8 cellular contexts compared by ENCODE assay signal in genomic region chr11:69642913-69643632, GRCh38. TPM values are rescaled to one million over a fixed set of nuclear protein-coding genes. Genes with fewer than 3 reads are reported as not detected.
DNase-seq lines count a peak whose midpoint lies in the region; ATAC-seq, FAIRE-seq and TF ChIP-seq lines count a peak whose summit lies in the region.

No MANE protein-coding gene starts in this region.

- 0 out of 2 replicates have a peak, but pooled peaks have one; percentile 9 for TF ChIP-seq POLR2A in H54 (IDR thresholded peaks at IDR 0.05; ENCODE audit: low read depth, low read length)

- peak overlapping the region; percentile 89 for H3K27ac Mint-ChIP-seq in Calu3 (ENCODE audit: unreplicated experiment)

- peak overlapping the region; percentile 88 for H3K4me3 Mint-ChIP-seq in Calu3 (ENCODE audit: low read depth, unreplicated experiment)

- peaks cover 8% of the 10 kb centered on the region for H3K4me1 Mint-ChIP-seq in Calu3 (ENCODE audit: low read depth, unreplicated experiment)

- no peaks in the 10 kb centered on the region for H3K27me3 Mint-ChIP-seq in Calu3 (ENCODE audit: unreplicated experiment)

- CTCF ChIA-PET in Calu3 (lab: Charles Lee), result interaction anchor here (0.6 to 2.5 kb wide), 3 partner anchors 512 to 653 kb away, joined by 3 to 23 read pairs (median 5); no protein-coding TSS in a partner anchor

- peak; percentile 84 for DNase-seq in Calu3
- peak; percentile 53 for DNase-seq in H54 (ENCODE audit: insufficient read length, low spot score)
- DNase-seq in NCI-H2196 (lab: John Stamatoyannopoulos, UW; ENCODE audit: unreplicated experiment), result peak; percentile 80
- DNase-seq in activated CD4-positive, alpha-beta T cell treated with anti-CD3 and anti-CD28 coated beads for 1 hour, result peak; percentile 71
- peak; percentile 80 for DNase-seq in cerebellum (ENCODE audit: low spot score)
- DNase-seq in left colon, result peak; percentile 52 to 84
- DNase-seq in stimulated activated CD4-positive, alpha-beta T cell treated with anti-CD3 and anti-CD28 coated beads, Interleukin-1b, Interleukin-23, amount 100 ng/mL, for 1 hour (ENCODE audit: low read depth in 2 of 2), result peak; percentile 45 to 71

- no peak for FAIRE-seq in H54 (lab: Jason Lieb, UNC)

- peak; percentile 92 for TF ChIP-seq CTCF in Calu3 (IDR thresholded peaks at IDR 0.05; ENCODE audit: unreplicated experiment)

- peak; percentile 56 for ATAC-seq in left colon
- ATAC-seq in GM21447 (IDR thresholded peaks at IDR 0.05; ENCODE audit: unreplicated experiment), result no peak

- intact Hi-C loops in Calu3 (cut with micrococcal nuclease; ENCODE audit: unreplicated experiment) (loop anchor here (1.0 to 5.0 kb wide), 3 partner anchors 146 to 542 kb away; no protein-coding TSS in a partner anchor), left colon (cut with DNase I, micrococcal nuclease) (loop anchor here (5.0 to 10.0 kb wide), 2 partner anchors 348 to 541 kb away; partner anchors contain the start of gene MYEOV (in 1 of the 2))

- BruUV-seq in Calu3 (replicated peaks; lab: Mats Ljungman, UMichigan), result no TSS peak

- no peaks in the 10 kb centered on the region for H3K9me3 Mint-ChIP-seq in Calu3 (ENCODE audit: low read depth, unreplicated experiment)

- peaks cover 98% of the 10 kb centered on the region for H3K36me3 Mint-ChIP-seq in Calu3 (ENCODE audit: insufficient read depth, unreplicated experiment)

RNA-seq across cellular contexts. Expression of gene CCND1, which starts 2.1 kb away (rescaled TPM):
- total RNA-seq in Calu3 (2022) (392 and 433 TPM in 2 replicates), cerebellum (20.8 TPM), left colon (10 to 100 TPM; 56.5 to 83.5 TPM)

RNA-seq across cellular contexts. Expression of gene LTO1, which starts 32.1 kb away (rescaled TPM):
- total RNA-seq in Calu3 (2022) (34.1 and 36.7 TPM in 2 replicates), cerebellum (22.3 TPM), left colon (10 to 100 TPM; 21.2 to 21.7 TPM)
